ENCODE assay signal across 26 cellular contexts in genomic region chr19:30656520-30657100, GRCh38.
"Had no signal": no experiment of that assay in that cellular context is flagged by ENCODE, and none has a peak within 500 bp of the region (broad histone marks: within the 10 kb centered on the region; RNA-seq: fewer than 3 reads in every experiment).

No MANE protein-coding gene starts in this region.

- ATAC-seq: esophagus mucosa; gastrocnemius medialis; left colon; naive thymus-derived CD4-positive, alpha-beta T cell; psoas muscle; right lobe of liver; stimulated activated naive B cell treated with anti-CD40 and anti-IgM and Interleukin-4, amounts not matched to agents 10 μg/mL and 1 μg/mL and 100 μg/mL, for 72 hours; upper lobe of right lung had no signal

- DNase-seq: cerebellar nuclear complex; dorsolateral prefrontal cortex; effector CD8-positive, alpha-beta T cell; endodermal cell; foreskin fibroblast; gastrocnemius medialis; left colon; midbrain; naive thymus-derived CD4-positive, alpha-beta T cell; nucleus accumbens; ovary; psoas muscle; retina; right lobe of liver; small intestine; stimulated activated CD4-positive, alpha-beta T cell treated with anti-CD3 and anti-CD28 coated beads, Interleukin-15, amount 100 ng/mL, for 24 hours; stimulated activated CD4-positive, alpha-beta T cell treated with anti-CD3 and anti-CD28 coated beads, Interleukin-2, amount 100 ng/mL, for 48 hours; stimulated activated naive B cell treated with anti-CD40 and anti-IgM and Interleukin-4, amounts not matched to agents 10 μg/mL and 1 μg/mL and 100 μg/mL, for 72 hours; upper lobe of right lung had no signal

- H2AFZ ChIP-seq: hepatocyte, neural progenitor cell had no signal

- H3K79me2 ChIP-seq: hepatocyte had no signal

- H3K36me3 ChIP-seq: gastrocnemius medialis, neural progenitor cell, ovary, right lobe of liver, thoracic aorta, tibial nerve, upper lobe of right lung had no signal

- H3K9ac ChIP-seq: neural progenitor cell had no signal

- H3K27me3 ChIP-seq: gastrocnemius medialis, neural progenitor cell, ovary, right lobe of liver, tibial nerve had no signal

- H3K4me2 ChIP-seq: hepatocyte, neural progenitor cell had no signal

- H3K4me1 ChIP-seq: gastrocnemius medialis, psoas muscle, right lobe of liver, upper lobe of right lung had no signal

- H3K4me3 ChIP-seq: dorsolateral prefrontal cortex, gastrocnemius medialis, hepatocyte, lung, neural progenitor cell, ovary, psoas muscle, right lobe of liver, thoracic aorta, tibial nerve, upper lobe of right lung had no signal

- H3K27ac ChIP-seq: dorsolateral prefrontal cortex, epithelial cell of prostate, gastrocnemius medialis, hepatocyte, neural progenitor cell, ovary, psoas muscle, right lobe of liver, thoracic aorta, tibial nerve, upper lobe of right lung had no signal

- H3K9me3 ChIP-seq: gastrocnemius medialis, ovary, psoas muscle, right lobe of liver, thoracic aorta, tibial nerve, upper lobe of right lung had no signal
